Comparison of ENCODE assay signal across 16 cellular contexts in genomic region chr4:113384600-113384999, GRCh38.
A peak's percentile ranks its signal among the peaks of the same experiment; 100 is the strongest.
DNase-seq lines count a peak whose midpoint lies in the region; ATAC-seq and TF ChIP-seq lines count a peak whose summit lies in the region.
"Had no signal": no experiment of that assay in that cellular context is flagged by ENCODE, and none has a peak within 500 bp of the region (broad histone marks: within the 10 kb centered on the region; RNA-seq: fewer than 3 reads in every experiment).

No MANE protein-coding gene starts in this region.

- peak overlapping the region; percentile 70 for H3K27ac Mint-ChIP-seq in activated T-cell treated with anti-CD3 and anti-CD28 coated beads, Interleukin-2, amount 50 U/mL, for 24 hours
- H3K27ac Mint-ChIP-seq in stimulated activated naive CD8-positive, alpha-beta T cell treated with anti-CD3 and anti-CD28 coated beads, Interleukin-15, amount 100 ng/mL, for 72 hours = no peak overlapping the region
- H3K27ac Mint-ChIP-seq: natural killer cell had no signal

- no peaks in the 10 kb centered on the region for H3K9me3 ChIP-seq in SJSA1 (replicated peaks)
- H3K9me3 ChIP-seq: SJCRH30, thoracic aorta had no signal

- peaks cover 20% of the 10 kb centered on the region for H3K4me1 ChIP-seq in SJSA1 (replicated peaks)

- DNase-seq in activated T-cell treated with anti-CD3 and anti-CD28 coated beads, Interleukin-2, amount 50 U/mL, for 24 hours = no peak
- DNase-seq in activated T-cell treated with anti-CD3 and anti-CD28 coated beads, Interleukin-2, amount 50 U/mL, for 1 hour = no peak
- DNase-seq in SJSA1 (ENCODE audit: low read depth in 1 of 2, low spot score in 2 of 2) (peak in 1 of 2 experiments; percentile 34), fibroblast of the aortic adventitia (ENCODE audit: low read depth) (peak; percentile 89), NAMALWA (ENCODE audit: low spot score) (no peak), SIG-M5 treated with dmso at 0.1 percent for 504 hours (lab: John Stamatoyannopoulos, UW; ENCODE audit: unreplicated experiment) (no peak)
- no peak for DNase-seq in stimulated activated naive CD8-positive, alpha-beta T cell treated with anti-CD3 and anti-CD28 coated beads, Interleukin-15, amount 100 ng/mL, for 72 hours
- DNase-seq: ACHN; activated CD4-positive, alpha-beta T cell treated with anti-CD3 and anti-CD28 coated beads, Interleukin-2, amount 50 U/mL, for 48 hours; GDM1; natural killer cell; NCI-H1694 treated with DMSO at 0.1 percent for 48 hours; SJCRH30 had no signal

- no peaks in the 10 kb centered on the region for H3K36me3 Mint-ChIP-seq in activated T-cell treated with anti-CD3 and anti-CD28 coated beads, Interleukin-2, amount 50 U/mL, for 24 hours (ENCODE audit: low read depth)
- H3K36me3 Mint-ChIP-seq: natural killer cell had no signal

- H3K9me3 Mint-ChIP-seq in activated T-cell treated with anti-CD3 and anti-CD28 coated beads, Interleukin-2, amount 50 U/mL, for 24 hours = no peaks in the 10 kb centered on the region
- H3K9me3 Mint-ChIP-seq in stimulated activated naive CD8-positive, alpha-beta T cell treated with anti-CD3 and anti-CD28 coated beads, Interleukin-15, amount 100 ng/mL, for 72 hours = no peaks in the 10 kb centered on the region
- H3K9me3 Mint-ChIP-seq: natural killer cell had no signal

- no peaks in the 10 kb centered on the region for H3K36me3 ChIP-seq in SJSA1
- H3K36me3 ChIP-seq: thoracic aorta had no signal

- ATAC-seq in stimulated activated naive CD8-positive, alpha-beta T cell treated with anti-CD3 and anti-CD28 coated beads, Interleukin-15, amount 100 ng/mL, for 72 hours = peak; percentile 80
- no peak for ATAC-seq in GM18520 (IDR thresholded peaks at IDR 0.05; ENCODE audit: unreplicated experiment)
- ATAC-seq: natural killer cell had no signal

- no peak overlapping the region for H3K4me3 Mint-ChIP-seq in activated T-cell treated with anti-CD3 and anti-CD28 coated beads, Interleukin-2, amount 50 U/mL, for 24 hours
- H3K4me3 Mint-ChIP-seq in stimulated activated naive CD8-positive, alpha-beta T cell treated with anti-CD3 and anti-CD28 coated beads, Interleukin-15, amount 100 ng/mL, for 72 hours = no peak overlapping the region
- H3K4me3 Mint-ChIP-seq: natural killer cell had no signal

- H3K4me3 ChIP-seq in SJSA1 = no peak overlapping the region
- H3K4me3 ChIP-seq in fibroblast of the aortic adventitia (ENCODE audit: low read depth, low read length) = no peak overlapping the region
- H3K4me3 ChIP-seq: cardiac muscle cell, SJCRH30, thoracic aorta had no signal

- H3K27me3 ChIP-seq in SJSA1 (replicated peaks) = no peaks in the 10 kb centered on the region
- H3K27me3 ChIP-seq: cardiac muscle cell, SJCRH30 had no signal

- no peak for TF ChIP-seq CTCF in fibroblast of the aortic adventitia (IDR thresholded peaks at IDR 0.05; ENCODE audit: insufficient read depth, low read length)

- H3K4me1 Mint-ChIP-seq in activated T-cell treated with anti-CD3 and anti-CD28 coated beads, Interleukin-2, amount 50 U/mL, for 24 hours (ENCODE audit: low read depth) = peaks cover 28% of the 10 kb centered on the region
- peaks cover 10% of the 10 kb centered on the region for H3K4me1 Mint-ChIP-seq in stimulated activated naive CD8-positive, alpha-beta T cell treated with anti-CD3 and anti-CD28 coated beads, Interleukin-15, amount 100 ng/mL, for 72 hours
- H3K4me1 Mint-ChIP-seq: natural killer cell had no signal

- H3K27me3 Mint-ChIP-seq in activated T-cell treated with anti-CD3 and anti-CD28 coated beads, Interleukin-2, amount 50 U/mL, for 24 hours = peaks cover 41% of the 10 kb centered on the region
- peaks cover 9% of the 10 kb centered on the region for H3K27me3 Mint-ChIP-seq in stimulated activated naive CD8-positive, alpha-beta T cell treated with anti-CD3 and anti-CD28 coated beads, Interleukin-15, amount 100 ng/mL, for 72 hours

- H3K27ac ChIP-seq in SJSA1 = 0 out of 2 replicates have a peak overlapping the region, but pooled peaks have one; percentile 5
- H3K27ac ChIP-seq: cardiac muscle cell, SJCRH30 had no signal
